ENCODE assay signal across 27 cellular contexts in the genomic region with DNA sequence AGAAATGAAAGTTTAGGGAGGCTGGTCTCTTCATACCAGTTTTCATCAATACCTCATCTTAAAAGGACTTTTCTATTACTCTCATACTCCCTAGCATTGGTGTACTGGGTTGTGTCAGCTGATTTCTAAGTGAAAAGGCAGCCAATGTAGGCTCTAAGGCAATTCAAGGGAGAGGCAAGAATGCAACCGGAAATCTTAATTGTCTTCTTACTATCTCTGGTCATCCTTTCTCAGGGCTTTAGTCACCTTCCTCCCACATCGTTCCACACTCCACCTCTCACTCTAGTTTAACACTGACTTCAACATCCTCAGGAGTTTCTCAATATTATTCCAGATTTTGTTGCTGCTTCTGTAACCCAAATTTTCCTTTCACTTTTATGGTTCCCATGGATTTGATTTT.
"Had no signal": no experiment of that assay in that cellular context is flagged by ENCODE, and none has a peak within 500 bp of the region (broad histone marks: within the 10 kb centered on the region; RNA-seq: fewer than 3 reads in every experiment).

No MANE protein-coding gene starts in this region.

- H3K36me3 ChIP-seq: adrenal gland, ascending aorta, brain microvascular endothelial cell, heart left ventricle, WERI-Rb-1 had no signal

- DNase-seq: activated B cell treated with CpG ODN at 0.5 μM for 24 hours; activated CD4-positive, alpha-beta memory T cell treated with anti-CD3 and anti-CD28 coated beads for 36 hours; activated CD4-positive, alpha-beta T cell treated with anti-CD3 and anti-CD28 coated beads for 36 hours; activated CD4-positive, alpha-beta T cell treated with anti-CD3 and anti-CD28 coated beads, Interleukin-2, amount 10 ng/mL, durations not matched to agents 24 days and 14 days; activated CD4-positive, CD25-positive, alpha-beta regulatory T cell treated with anti-CD3 and anti-CD28 coated beads, Interleukin-2, amount 50 U/mL, for 72 hours; activated CD8-positive, alpha-beta memory T cell treated with anti-CD3 and anti-CD28 coated beads, Interleukin-2, amount 10 ng/mL, durations not matched to agents 7 days and 5 days; activated CD8-positive, alpha-beta memory T cell treated with anti-CD3 and anti-CD28 coated beads, Interleukin-2, amount 50 U/mL, for 4 hours; activated CD8-positive, alpha-beta T cell treated with anti-CD3 and anti-CD28 coated beads, Interleukin-2, amount 10 ng/mL, durations not matched to agents 7 days and 5 days; activated effector memory CD4-positive, alpha-beta T cell treated with anti-CD3 and anti-CD28 coated beads, Interleukin-2, amount 50 U/mL, for 16 hours; activated naive CD4-positive, alpha-beta T cell treated with anti-CD3 and anti-CD28 coated beads for 36 hours; activated naive CD8-positive, alpha-beta T cell treated with anti-CD3 and anti-CD28 coated beads for 36 hours; activated naive CD8-positive, alpha-beta T cell treated with anti-CD3 and anti-CD28 coated beads, Interleukin-2, amount 50 U/mL, for 24 hours; activated T-cell treated with anti-CD3 and anti-CD28 coated beads, Interleukin-2, amount 50 U/mL, for 1 hour; activated T-cell treated with anti-CD3 and anti-CD28 coated beads, Interleukin-2, amount 50 U/mL, for 48 hours; adrenal gland; brain microvascular endothelial cell; dorsolateral prefrontal cortex; effector memory CD4-positive, alpha-beta T cell; endodermal cell; foreskin fibroblast; glutamatergic neuron; heart left ventricle; T-helper 2 cell; WERI-Rb-1 had no signal

- H3K9me3 ChIP-seq: adrenal gland, ascending aorta had no signal

- H3K27me3 ChIP-seq: adrenal gland, ascending aorta, brain microvascular endothelial cell, dorsolateral prefrontal cortex, heart left ventricle had no signal

- H3K27ac ChIP-seq: adrenal gland, ascending aorta, brain microvascular endothelial cell, coronary artery, dorsolateral prefrontal cortex, heart left ventricle, WERI-Rb-1 had no signal

- H3K4me1 ChIP-seq: adrenal gland, ascending aorta, heart left ventricle had no signal

- H3K4me3 ChIP-seq: adrenal gland, ascending aorta, coronary artery, dorsolateral prefrontal cortex, heart left ventricle had no signal

- ATAC-seq: activated CD4-positive, alpha-beta T cell treated with anti-CD3 and anti-CD28 coated beads for 36 hours; activated CD8-positive, alpha-beta memory T cell treated with anti-CD3 and anti-CD28 coated beads, Interleukin-2, amount 10 ng/mL, durations not matched to agents 7 days and 5 days; activated CD8-positive, alpha-beta T cell treated with anti-CD3 and anti-CD28 coated beads, Interleukin-2, amount 10 ng/mL, durations not matched to agents 7 days and 5 days; activated naive CD8-positive, alpha-beta T cell treated with anti-CD3 and anti-CD28 coated beads, Interleukin-2, amount 50 U/mL, for 24 hours; esophagus mucosa; heart left ventricle had no signal
